8 cellular contexts compared by ENCODE assay signal in the genomic region with DNA sequence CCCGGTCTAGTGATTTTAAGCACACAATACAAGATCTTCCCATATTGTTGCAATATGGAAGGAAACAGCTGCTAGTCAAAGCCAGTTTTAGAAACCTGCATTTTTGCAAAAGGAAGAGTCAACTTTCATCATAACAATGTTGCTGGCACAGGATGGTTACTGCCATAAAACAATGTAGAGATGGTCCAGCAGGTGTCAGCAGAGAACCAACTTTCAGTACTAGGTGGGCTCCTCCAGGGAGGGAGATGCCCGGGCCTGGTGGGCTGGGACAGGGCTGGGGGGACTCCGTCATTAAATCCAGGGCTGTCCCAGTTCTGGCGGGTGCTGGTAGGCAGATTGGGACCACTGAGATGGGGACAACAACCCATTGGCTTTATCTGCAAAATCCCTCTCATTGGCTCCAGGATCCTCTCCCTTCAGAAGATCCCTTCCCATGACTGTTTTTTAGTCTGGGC. TPM values are rescaled to one million over a fixed set of nuclear protein-coding genes. Genes with fewer than 3 reads are reported as not detected.
A peak's percentile ranks its signal among the peaks of the same experiment; 100 is the strongest.
DNase-seq lines count a peak whose midpoint lies in the region; ATAC-seq and TF ChIP-seq lines count a peak whose summit lies in the region.

No MANE protein-coding gene starts in this region.

- H3K27me3 Mint-ChIP-seq in stimulated activated naive CD8-positive, alpha-beta T cell treated with anti-CD3 and anti-CD28 coated beads, Interleukin-15, amount 100 ng/mL, for 72 hours = peaks cover 87% of the 10 kb centered on the region
- peaks cover 68 to 72% of the 10 kb centered on the region in 2 donors for H3K27me3 Mint-ChIP-seq in T-cell

- H3K4me1 Mint-ChIP-seq in stimulated activated naive CD8-positive, alpha-beta T cell treated with anti-CD3 and anti-CD28 coated beads, Interleukin-15, amount 100 ng/mL, for 72 hours = peaks cover 30% of the 10 kb centered on the region
- peaks cover 8 to 23% (median 22%) of the 10 kb centered on the region in 3 donors for H3K4me1 Mint-ChIP-seq in T-cell

- peak; percentile 71 for DNase-seq in AG10803 (ENCODE audit: low read depth)
- DNase-seq in NCI-H1092 treated with DMSO at 0.1 percent for 48 hours (lab: John Stamatoyannopoulos, UW) = peak; percentile 55
- DNase-seq in amniotic epithelial cell (ENCODE audit: low read depth) = peak; percentile 47
- peak; percentile 52 for DNase-seq in hepatic stellate cell (ENCODE audit: low spot score)
- peak; percentile 23 to 29 for DNase-seq in stimulated activated naive CD8-positive, alpha-beta T cell treated with anti-CD3 and anti-CD28 coated beads, Interleukin-15, amount 100 ng/mL, for 72 hours
- no peak for DNase-seq in T-cell

- no peak overlapping the region for H3K27ac Mint-ChIP-seq in stimulated activated naive CD8-positive, alpha-beta T cell treated with anti-CD3 and anti-CD28 coated beads, Interleukin-15, amount 100 ng/mL, for 72 hours
- no peak overlapping the region for H3K27ac Mint-ChIP-seq in T-cell

- H3K36me3 Mint-ChIP-seq in T-cell = no peaks in the 10 kb centered on the region

- no peak overlapping the region for H3K4me3 ChIP-seq in AG10803 (ENCODE audit: low read length)

- CTCF ChIA-PET in T-cell (lab: Charles Lee) = no interaction called here

- H3K9me3 Mint-ChIP-seq in stimulated activated naive CD8-positive, alpha-beta T cell treated with anti-CD3 and anti-CD28 coated beads, Interleukin-15, amount 100 ng/mL, for 72 hours = no peaks in the 10 kb centered on the region
- H3K9me3 Mint-ChIP-seq in T-cell = no peaks in the 10 kb centered on the region

- TF ChIP-seq CTCF in AG10803 (conservative IDR thresholded peaks at IDR 0.05; ENCODE audit: low read length) = peak; percentile 76

- H3K4me3 Mint-ChIP-seq in stimulated activated naive CD8-positive, alpha-beta T cell treated with anti-CD3 and anti-CD28 coated beads, Interleukin-15, amount 100 ng/mL, for 72 hours = no peak overlapping the region
- no peak overlapping the region for H3K4me3 Mint-ChIP-seq in T-cell

- POLR2A ChIA-PET in T-cell (lab: Charles Lee) = no interaction called here

- ATAC-seq in GM18502 (IDR thresholded peaks at IDR 0.05; ENCODE audit: poor library complexity, unreplicated experiment) (peak; percentile 38), GM18873 (IDR thresholded peaks at IDR 0.05; ENCODE audit: low FRiP score, unreplicated experiment) (no peak), T-cell (replicated peaks in 1 of 4) (no peak)
- peak; percentile 55 for ATAC-seq in stimulated activated naive CD8-positive, alpha-beta T cell treated with anti-CD3 and anti-CD28 coated beads, Interleukin-15, amount 100 ng/mL, for 72 hours

RNA-seq across cellular contexts. Expression of gene HLX, which starts 5.0 kb away (rescaled TPM):
- total RNA-seq in T-cell = under 1 TPM in 4 of 5 donors, not detected in 1; 0.18 to 0.46 (median 0.37) TPM

Comparison
In these comparisons a context has a peak if more than half of its experiments do, and no peak if none do; other contexts are left out.
1. DNase-seq: peak in AG10803 (single experiment), NCI-H1092 treated with DMSO at 0.1 percent for 48 hours (single experiment), amniotic epithelial cell (single experiment), hepatic stellate cell (single experiment) and stimulated activated naive CD8-positive, alpha-beta T cell treated with anti-CD3 and anti-CD28 coated beads, Interleukin-15, amount 100 ng/mL, for 72 hours (2 of 2); none in T-cell (0 of 34).
2. ATAC-seq: peak in GM18502 (single experiment) and stimulated activated naive CD8-positive, alpha-beta T cell treated with anti-CD3 and anti-CD28 coated beads, Interleukin-15, amount 100 ng/mL, for 72 hours (single experiment); none in GM18873 (single experiment) and T-cell (0 of 4).